ENCODE assay signal across 10 cellular contexts in genomic region chr7:47326220-47326619, GRCh38.
DNase-seq lines count a peak whose midpoint lies in the region; ATAC-seq and TF ChIP-seq lines count a peak whose summit lies in the region.
"Had no signal": no experiment of that assay in that cellular context is flagged by ENCODE, and none has a peak within 500 bp of the region (broad histone marks: within the 10 kb centered on the region; RNA-seq: fewer than 3 reads in every experiment).

No MANE protein-coding gene starts in this region.

- H3K9ac ChIP-seq in smooth muscle cell (ENCODE audit: low read depth): peak overlapping the region; percentile 79

- no peak overlapping the region for H2AFZ ChIP-seq in smooth muscle cell (ENCODE audit: low read depth)

- H3K27ac ChIP-seq in right atrium auricular region (peak overlapping the region; percentile 91 to 96), smooth muscle cell (ENCODE audit: low read depth) (peak overlapping the region; percentile 96)

- DNase-seq in DMS53 (lab: John Stamatoyannopoulos, UW) (peak; percentile 56), DMS53 treated with DMSO at 0.1 percent for 48 hours (lab: John Stamatoyannopoulos, UW; ENCODE audit: unreplicated experiment) (no peak), amniotic epithelial cell (ENCODE audit: low read depth) (peak; percentile 98), right atrium auricular region (ENCODE audit: low spot score) (no peak), smooth muscle cell (lab: John Stamatoyannopoulos, UW; ENCODE audit: unreplicated experiment) (no peak), NCI-H2227 treated with DMSO at 0.1 percent for 48 hours (lab: John Stamatoyannopoulos, UW) (no peak), hypothalamus (lab: John Stamatoyannopoulos, UW) (no peak)
- DNase-seq: activated naive CD8-positive, alpha-beta T cell treated with anti-CD3 and anti-CD28 coated beads, Interleukin-2, amount 10 ng/mL, durations not matched to agents 7 days and 5 days; NCI-H1417 treated with DMSO at 0.1 percent for 48 hours had no signal

- WGBS in smooth muscle cell (ENCODE audit: low lambda C conversion rate): 39% methylated on average over 2 of the region's 2 CpGs

- H3K9me3 ChIP-seq in right atrium auricular region: no peaks in the 10 kb centered on the region
- no peaks in the 10 kb centered on the region for H3K9me3 ChIP-seq in smooth muscle cell (replicated peaks; ENCODE audit: low read depth)

- H3K4me2 ChIP-seq in smooth muscle cell: peak overlapping the region; percentile 84

- H3F3A ChIP-seq in smooth muscle cell (ENCODE audit: low read depth): peaks cover 34% of the 10 kb centered on the region

- H3K79me2 ChIP-seq in smooth muscle cell (ENCODE audit: low read depth): peaks cover 43% of the 10 kb centered on the region

- no peaks in the 10 kb centered on the region for H3K36me3 ChIP-seq in right atrium auricular region
- no peaks in the 10 kb centered on the region for H3K36me3 ChIP-seq in smooth muscle cell (ENCODE audit: low read depth)

- peaks cover 29% of the 10 kb centered on the region for H4K20me1 ChIP-seq in smooth muscle cell (ENCODE audit: low read depth)

- no peak for ATAC-seq in GM21367 (IDR thresholded peaks at IDR 0.05; ENCODE audit: unreplicated experiment)

- peak overlapping the region; percentile 39 to 45 for H3K4me3 ChIP-seq in right atrium auricular region
- H3K4me3 ChIP-seq in smooth muscle cell: peak overlapping the region; percentile 39

- TF ChIP-seq CTCF in right atrium auricular region (IDR thresholded peaks at IDR 0.05) (peak in 1 of 2 donors; percentile 18), smooth muscle cell (IDR thresholded peaks at IDR 0.05; ENCODE audit: borderline replicate concordance, insufficient read depth, poor library complexity, severe bottlenecking) (no peak)

- no peaks in the 10 kb centered on the region for H3K27me3 ChIP-seq in right atrium auricular region
- H3K27me3 ChIP-seq in smooth muscle cell (ENCODE audit: low read depth): no peaks in the 10 kb centered on the region

- H3K4me1 ChIP-seq in right atrium auricular region: peaks cover 0 to 56% of the 10 kb centered on the region in 2 donors
- H3K4me1 ChIP-seq in smooth muscle cell (ENCODE audit: low read depth): peaks cover 31% of the 10 kb centered on the region

Comparison
In these comparisons a context has a peak if more than half of its experiments do, and no peak if none do; other contexts are left out.
1. DNase-seq: peak in DMS53 (single experiment) and amniotic epithelial cell (single experiment); none in DMS53 treated with DMSO at 0.1 percent for 48 hours (single experiment), right atrium auricular region (single experiment), smooth muscle cell (single experiment), NCI-H2227 treated with DMSO at 0.1 percent for 48 hours (single experiment) and hypothalamus (0 of 51).